Comparison of ENCODE assay signal across 11 cellular contexts in the genomic region with DNA sequence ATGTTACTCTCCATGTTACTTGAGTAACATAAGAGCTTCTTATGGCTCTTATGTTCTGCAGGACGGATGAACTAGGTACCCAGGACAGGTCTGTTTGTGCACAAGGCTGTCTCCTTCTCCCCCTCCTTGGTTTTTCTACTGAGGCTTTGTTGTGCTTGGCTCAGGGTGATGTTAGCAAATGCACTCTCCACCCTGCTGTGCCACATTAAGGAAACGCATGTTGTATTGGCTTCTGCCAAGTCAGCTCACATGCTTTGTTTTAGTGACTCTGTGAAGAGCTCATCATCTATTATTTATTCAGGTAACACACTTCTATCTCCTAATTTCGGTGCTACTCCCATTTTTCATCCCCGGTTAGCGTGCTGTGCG.
A peak's percentile ranks its signal among the peaks of the same experiment; 100 is the strongest.
DNase-seq lines count a peak whose midpoint lies in the region; ATAC-seq and TF ChIP-seq lines count a peak whose summit lies in the region.
"Had no signal": no experiment of that assay in that cellular context is flagged by ENCODE, and none has a peak within 500 bp of the region (broad histone marks: within the 10 kb centered on the region; RNA-seq: fewer than 3 reads in every experiment).

No MANE protein-coding gene starts in this region.

- no peak overlapping the region for H3K4me3 Mint-ChIP-seq in neural progenitor cell
- H3K4me3 Mint-ChIP-seq in endothelial cell (ENCODE audit: unreplicated experiment), result no peak overlapping the region
- H3K4me3 Mint-ChIP-seq: activated CD4-positive, alpha-beta T cell treated with anti-CD3 and anti-CD28 coated beads for 36 hours had no signal

- no peak overlapping the region for H3K4me2 ChIP-seq in neural progenitor cell

- peak overlapping the region; percentile 20 for H3K27ac Mint-ChIP-seq in neural progenitor cell
- H3K27ac Mint-ChIP-seq in endothelial cell (ENCODE audit: unreplicated experiment), result no peak overlapping the region
- H3K27ac Mint-ChIP-seq: activated CD4-positive, alpha-beta T cell treated with anti-CD3 and anti-CD28 coated beads for 36 hours had no signal

- H3K4me1 Mint-ChIP-seq in neural progenitor cell (peaks cover 24% of the 10 kb centered on the region), endothelial cell (ENCODE audit: unreplicated experiment) (no peaks in the 10 kb centered on the region)

- TF ChIP-seq CTCF in neural progenitor cell (IDR thresholded peaks at IDR 0.05) (no peak), foreskin keratinocyte (conservative IDR thresholded peaks at IDR 0.05) (no peak), endothelial cell (IDR thresholded peaks at IDR 0.05; ENCODE audit: unreplicated experiment) (no peak)

- H3K36me3 Mint-ChIP-seq in neural progenitor cell, result peaks cover 2% of the 10 kb centered on the region
- no peaks in the 10 kb centered on the region for H3K36me3 Mint-ChIP-seq in endothelial cell (ENCODE audit: low read depth, unreplicated experiment)

- H3K36me3 ChIP-seq in neural progenitor cell (no peaks in the 10 kb centered on the region), SJCRH30 (no peaks in the 10 kb centered on the region)

- H3K27me3 ChIP-seq in neural progenitor cell, result no peaks in the 10 kb centered on the region
- H3K27me3 ChIP-seq in foreskin keratinocyte, result no peaks in the 10 kb centered on the region
- peaks cover 8% of the 10 kb centered on the region; the same call in 1 of the 2 replicates for H3K27me3 ChIP-seq in SJCRH30

- H3K4me3 ChIP-seq in neural progenitor cell (no peak overlapping the region), SJCRH30 (no peak overlapping the region)

- DNase-seq in DMS 273 (lab: John Stamatoyannopoulos, UW; ENCODE audit: unreplicated experiment) (peak; percentile 27), DMS 273 treated with DMSO at 0.1 percent for 48 hours (lab: John Stamatoyannopoulos, UW) (no peak), NCI-H1694 treated with DMSO at 0.1 percent for 48 hours (lab: John Stamatoyannopoulos, UW) (peak; percentile 31), astrocyte of the hippocampus (ENCODE audit: low read depth, low spot score) (peak; percentile 55), neural progenitor cell (ENCODE audit: low spot score) (no peak), foreskin keratinocyte (no peak), SJCRH30 (no peak), endothelial cell (ENCODE audit: low spot score) (no peak)
- DNase-seq: activated CD4-positive, alpha-beta T cell treated with anti-CD3 and anti-CD28 coated beads for 36 hours; activated gamma-delta T cell treated with Interleukin-2 at 50 U/mL for 16 hours; cortex of kidney had no signal

- peaks cover 5% of the 10 kb centered on the region for H3K79me2 ChIP-seq in neural progenitor cell (ENCODE audit: low read depth)

- H3K27ac ChIP-seq in neural progenitor cell (no peak overlapping the region), foreskin keratinocyte (no peak overlapping the region), SJCRH30 (no peak overlapping the region)

- no peak overlapping the region for H2AFZ ChIP-seq in neural progenitor cell (replicated peaks)

- no peaks in the 10 kb centered on the region for H3F3A ChIP-seq in neural progenitor cell (ENCODE audit: low read depth)

- H3K9me3 Mint-ChIP-seq in neural progenitor cell (no peaks in the 10 kb centered on the region), endothelial cell (ENCODE audit: unreplicated experiment) (no peaks in the 10 kb centered on the region)

- H3K27me3 Mint-ChIP-seq in neural progenitor cell (ENCODE audit: insufficient read depth, low read depth) (peaks cover 3% of the 10 kb centered on the region), endothelial cell (ENCODE audit: unreplicated experiment) (peaks cover 2% of the 10 kb centered on the region)
- H3K27me3 Mint-ChIP-seq: activated CD4-positive, alpha-beta T cell treated with anti-CD3 and anti-CD28 coated beads for 36 hours had no signal

- peaks cover 18% of the 10 kb centered on the region for H4K20me1 ChIP-seq in neural progenitor cell (ENCODE audit: low read depth)

- no peak for ATAC-seq in foreskin keratinocyte
- ATAC-seq: activated CD4-positive, alpha-beta T cell treated with anti-CD3 and anti-CD28 coated beads for 36 hours had no signal

- H3K4me1 ChIP-seq in neural progenitor cell, result peaks cover 7% of the 10 kb centered on the region
- H3K4me1 ChIP-seq in foreskin keratinocyte, result no peaks in the 10 kb centered on the region
- H3K4me1 ChIP-seq in SJCRH30, result no peaks in the 10 kb centered on the region

- H3K9ac ChIP-seq in neural progenitor cell, result no peak overlapping the region

- H3K9me3 ChIP-seq in neural progenitor cell (ENCODE audit: low read depth) (no peaks in the 10 kb centered on the region), SJCRH30 (replicated peaks) (no peaks in the 10 kb centered on the region)

Comparison
In these comparisons a context has a peak if more than half of its experiments do, and no peak if none do; other contexts are left out.
1. DNase-seq: peak in DMS 273 (single experiment), NCI-H1694 treated with DMSO at 0.1 percent for 48 hours (single experiment) and astrocyte of the hippocampus (single experiment); none in DMS 273 treated with DMSO at 0.1 percent for 48 hours (single experiment), neural progenitor cell (single experiment), foreskin keratinocyte (0 of 2), SJCRH30 (0 of 2) and endothelial cell (single experiment).